Comparison of ENCODE assay signal across 22 cellular contexts in genomic region chr4:39051454-39051853, GRCh38. TPM values are rescaled to one million over a fixed set of nuclear protein-coding genes. Genes with fewer than 3 reads are reported as not detected.
DNase-seq lines count a peak whose midpoint lies in the region; ATAC-seq and TF ChIP-seq lines count a peak whose summit lies in the region.
"Had no signal": no experiment of that assay in that cellular context is flagged by ENCODE, and none has a peak within 500 bp of the region (broad histone marks: within the 10 kb centered on the region; RNA-seq: fewer than 3 reads in every experiment).

No MANE protein-coding gene starts in this region.

- CTCF ChIA-PET in activated naive CD4-positive, alpha-beta T cell treated with anti-CD3 and anti-CD28 coated beads for 36 hours (lab: Charles Lee): interaction anchor here (0.6 to 1.6 kb wide), 6 partner anchors 31 to 293 kb away, joined by 3 to 5 read pairs (median 3); no protein-coding TSS in a partner anchor
- CTCF ChIA-PET in WTC11 (lab: Charles Lee): interaction anchor here (1.0 to 1.2 kb wide), 2 partner anchors 191 to 269 kb away, joined by 3 to 4 read pairs; partner anchors contain the start of gene TLR10

- no peak overlapping the region for H2AFZ ChIP-seq in H9 (ENCODE audit: low read length)

- H3K56ac ChIP-seq in H9 (ENCODE audit: insufficient read length, low read depth, low read length): no peak overlapping the region

- no peak overlapping the region for H3K27ac ChIP-seq in H9 (ENCODE audit: insufficient read length, low read depth, low read length)
- H3K27ac ChIP-seq: A549, BLaER1 had no signal

- H2AK5ac ChIP-seq in H9 (ENCODE audit: insufficient read length, low read length): no peak overlapping the region

- H3K18ac ChIP-seq in H9 (ENCODE audit: insufficient read length, low read depth, low read length): no peak overlapping the region

- 0 out of 2 replicates have a peak, but pooled peaks have one; percentile 46 for ATAC-seq in WTC11
- ATAC-seq: SK-N-SH treated with all-trans-retinoic acid at 6 μM for 48 hours, T-cell had no signal

- H3K4ac ChIP-seq in H9 (ENCODE audit: low read depth, low read length): no peak overlapping the region

- no peak overlapping the region for H4K91ac ChIP-seq in H9 (ENCODE audit: insufficient read length, low read depth, low read length)

- no peak for TF ChIP-seq CTCF in H9 (conservative IDR thresholded peaks at IDR 0.05)
- TF ChIP-seq CTCF in WTC11 (IDR thresholded peaks at IDR 0.05): no peak

- H3K14ac ChIP-seq in H9 (ENCODE audit: insufficient read depth, low read length): 0 out of 2 replicates have a peak overlapping the region, but pooled peaks have one; percentile 64

- no peak overlapping the region for H4K5ac ChIP-seq in H9 (ENCODE audit: insufficient read length, low read depth, low read length)

- H3K4me1 ChIP-seq in H9 (ENCODE audit: insufficient read depth, low read length): peaks cover 2% of the 10 kb centered on the region; the same call in 1 of the 2 replicates

- no peak overlapping the region for H2BK20ac ChIP-seq in H9 (ENCODE audit: low read depth, low read length, poor library complexity, severe bottlenecking)

- no peaks in the 10 kb centered on the region for H3K27me3 Mint-ChIP-seq in activated naive CD4-positive, alpha-beta T cell treated with anti-CD3 and anti-CD28 coated beads for 36 hours (ENCODE audit: low read depth)
- H3K27me3 Mint-ChIP-seq in H9 (ENCODE audit: low read depth): no peaks in the 10 kb centered on the region
- H3K27me3 Mint-ChIP-seq in WTC11 (ENCODE audit: low read depth): no peaks in the 10 kb centered on the region
- H3K27me3 Mint-ChIP-seq: CD4-positive, alpha-beta memory T cell; T-cell had no signal

- WGBS in H9 (ENCODE audit: extremely low coverage, insufficient read length, low lambda C conversion rate): no CpG with 5 or more reads among the region's 1 CpG

- intact Hi-C loops in activated naive CD4-positive, alpha-beta T cell treated with anti-CD3 and anti-CD28 coated beads for 36 hours (cut with micrococcal nuclease): no loop called here

- H3K9me3 ChIP-seq in H9 (ENCODE audit: control insufficient read depth, low read depth, low read length): no peaks in the 10 kb centered on the region
- H3K9me3 ChIP-seq: A549, BLaER1, HAP-1 had no signal

- no peak overlapping the region for H2BK5ac ChIP-seq in H9 (ENCODE audit: insufficient read length, low read length)

- H4K20me1 ChIP-seq in H9 (ENCODE audit: control insufficient read depth, insufficient read depth, insufficient read length): no peaks in the 10 kb centered on the region

- H2BK12ac ChIP-seq in H9 (ENCODE audit: insufficient read length, low read depth, low read length): no peak overlapping the region

- no peaks in the 10 kb centered on the region for H3K23me2 ChIP-seq in H9 (ENCODE audit: insufficient read length, low read depth, low read length, poor library complexity, severe bottlenecking)

- H3K23ac ChIP-seq in H9 (ENCODE audit: insufficient read length, low read depth, low read length): no peak overlapping the region

- no peak overlapping the region for H4K8ac ChIP-seq in H9 (replicated peaks; ENCODE audit: insufficient read length, low read depth, low read length)

- no peak overlapping the region for H2BK120ac ChIP-seq in H9 (ENCODE audit: low read depth, low read length, poor library complexity, severe bottlenecking)

- peaks cover 47% of the 10 kb centered on the region for H3K4me1 Mint-ChIP-seq in activated naive CD4-positive, alpha-beta T cell treated with anti-CD3 and anti-CD28 coated beads for 36 hours (ENCODE audit: low read depth)
- peaks cover 13 to 18% of the 10 kb centered on the region in 2 experiments for H3K4me1 Mint-ChIP-seq in H9
- H3K4me1 Mint-ChIP-seq in WTC11: peaks cover 20% of the 10 kb centered on the region

- no peak overlapping the region for H3T11ph ChIP-seq in H9 (ENCODE audit: low read length)

- peak overlapping the region; percentile 17 for H3K27ac Mint-ChIP-seq in activated naive CD4-positive, alpha-beta T cell treated with anti-CD3 and anti-CD28 coated beads for 36 hours
- H3K27ac Mint-ChIP-seq in H9 (no peak overlapping the region), WTC11 (peak overlapping the region; percentile 34)

- no peak overlapping the region for H2BK15ac ChIP-seq in H9 (ENCODE audit: low read depth, low read length)

- H3K9me3 Mint-ChIP-seq in activated naive CD4-positive, alpha-beta T cell treated with anti-CD3 and anti-CD28 coated beads for 36 hours: no peaks in the 10 kb centered on the region
- H3K9me3 Mint-ChIP-seq in H9: no peaks in the 10 kb centered on the region
- H3K9me3 Mint-ChIP-seq in WTC11: no peaks in the 10 kb centered on the region
- H3K9me3 Mint-ChIP-seq: CD4-positive, alpha-beta memory T cell; T-cell had no signal

- H3K4me3 Mint-ChIP-seq in activated naive CD4-positive, alpha-beta T cell treated with anti-CD3 and anti-CD28 coated beads for 36 hours: no peak overlapping the region
- no peak overlapping the region for H3K4me3 Mint-ChIP-seq in H9
- H3K4me3 Mint-ChIP-seq in WTC11: no peak overlapping the region
- H3K4me3 Mint-ChIP-seq: CD4-positive, alpha-beta memory T cell; T-cell had no signal

- no peaks in the 10 kb centered on the region for H3K27me3 ChIP-seq in H9 (ENCODE audit: insufficient read depth, low read length)
- H3K27me3 ChIP-seq: BLaER1 had no signal

- no peak overlapping the region for H3K4me2 ChIP-seq in H9 (ENCODE audit: insufficient read depth, insufficient read length, low read length)
- H3K4me2 ChIP-seq: A549, BLaER1 had no signal

- H3K79me2 ChIP-seq in H9 (ENCODE audit: insufficient read depth, low read length): no peaks in the 10 kb centered on the region

- no peaks in the 10 kb centered on the region for H3K79me1 ChIP-seq in H9 (ENCODE audit: insufficient read depth, low read depth, low read length, poor library complexity, severe bottlenecking)

- POLR2A ChIA-PET in WTC11 (lab: Charles Lee): interaction anchor here (0.6 kb wide), 1 partner anchor 27 kb away, joined by 3 read pairs; no protein-coding TSS in a partner anchor

- DNase-seq in activated naive CD4-positive, alpha-beta T cell treated with anti-CD3 and anti-CD28 coated beads for 36 hours: no peak
- no peak for DNase-seq in activated naive CD4-positive, alpha-beta T cell (lab: John Stamatoyannopoulos, UW)
- DNase-seq in H9 (no peak), WTC11 (ENCODE audit: low spot score) (no peak), iris pigment epithelial cell (ENCODE audit: low read depth) (peak; percentile 22), NCI-H748 treated with DMSO at 0.1 percent for 48 hours (lab: John Stamatoyannopoulos, UW) (no peak), hepatic stellate cell (ENCODE audit: low spot score) (no peak), cortex of kidney (lab: John Stamatoyannopoulos, UW) (no peak)
- DNase-seq: CD4-positive, alpha-beta memory T cell; DMS79 treated with DMSO at 0.1 percent for 48 hours; MV-4-11; NCI-H1930; NCI-H345; NCI-H524 treated with DMSO at 0.1 percent for 48 hours; NK-92 treated with Interleukin-12 subunit alpha and Interleukin-12 subunit beta, amount 100 ng/mL, for 24 hours; RPMI8226; SHP77 treated with DMSO at 0.1 percent for 48 hours; T-cell had no signal

- H3K36me3 Mint-ChIP-seq in activated naive CD4-positive, alpha-beta T cell treated with anti-CD3 and anti-CD28 coated beads for 36 hours (ENCODE audit: low read depth): peaks cover 9% of the 10 kb centered on the region
- no peaks in the 10 kb centered on the region for H3K36me3 Mint-ChIP-seq in H9 (ENCODE audit: insufficient read depth in 1 of 3, low read depth in 3 of 3)
- H3K36me3 Mint-ChIP-seq in WTC11: no peaks in the 10 kb centered on the region

- no peak overlapping the region for H3K9ac ChIP-seq in H9 (ENCODE audit: extremely low read depth, insufficient read length, low read length)
- H3K9ac ChIP-seq: BLaER1 had no signal

TF ChIP-seq in WTC11, 78 proteins besides CTCF, POLR2A, EP300 and RAD21:
- no peak for TF ChIP-seq TP53 (CRISPR knock-in tag; IDR thresholded peaks at IDR 0.05)
TF ChIP-seq in WTC11: peak in this region for 0.

RNA-seq across cellular contexts. Expression of gene KLHL5, which starts 10.6 kb away (rescaled TPM):
- 10 to 100 TPM; 14.1 to 14.9 TPM for total RNA-seq in activated naive CD4-positive, alpha-beta T cell treated with anti-CD3 and anti-CD28 coated beads for 36 hours
- total RNA-seq in H9 (2021) (16.0 and 16.8 TPM in 2 replicates), WTC11 (2021) (18.9 to 21.9 TPM (median 21.1 TPM) in 3 replicates)

RNA-seq across cellular contexts. Expression of gene TMEM156, which starts 19.2 kb away (rescaled TPM):
- total RNA-seq in activated naive CD4-positive, alpha-beta T cell treated with anti-CD3 and anti-CD28 coated beads for 36 hours: 10 to 100 TPM; 10.2 to 11.3 TPM
- total RNA-seq in H9 (2021): not detected in 2 replicates
- 0.24 TPM in 1 of 3 replicates, not detected in the others for total RNA-seq in WTC11 (2021)

Comparison
In these comparisons a context has a peak if more than half of its experiments do, and no peak if none do; other contexts are left out.
1. H3K27ac Mint-ChIP-seq: peak in activated naive CD4-positive, alpha-beta T cell treated with anti-CD3 and anti-CD28 coated beads for 36 hours (single experiment) and WTC11 (single experiment); none in H9 (0 of 3).